Comparison of ENCODE assay signal across 18 cellular contexts in the genomic region with DNA sequence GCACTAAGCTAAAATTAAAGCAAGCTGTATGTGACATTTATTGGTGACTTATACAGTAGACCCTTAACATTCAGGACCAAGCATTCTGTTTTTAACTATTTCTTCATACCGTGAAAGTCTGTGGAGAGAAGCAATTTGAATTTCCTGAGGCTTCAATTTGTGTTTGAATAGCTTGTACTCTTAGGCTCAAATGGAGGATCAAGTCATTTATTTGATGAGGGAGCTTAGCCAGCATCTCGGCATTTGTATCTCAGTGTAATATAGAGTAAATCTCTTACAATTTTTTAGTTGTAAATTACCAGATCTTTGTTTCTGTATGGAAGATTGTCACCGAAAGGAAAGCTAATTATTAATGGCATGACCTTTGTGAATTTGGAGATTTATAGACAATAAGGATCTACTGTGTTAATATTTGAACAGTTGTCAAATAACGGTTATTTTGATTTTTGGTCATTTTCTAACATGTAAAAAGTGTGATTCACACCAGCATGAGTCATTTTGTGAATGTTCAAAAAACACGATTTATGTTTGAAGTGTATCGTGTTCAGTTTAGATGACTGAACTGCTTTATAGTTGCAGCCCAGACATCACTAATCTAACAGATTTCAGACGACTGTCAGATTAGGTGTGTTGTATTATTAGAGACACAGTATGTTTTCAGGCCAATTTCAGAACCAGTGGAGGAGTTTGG.
DNase-seq lines count a peak whose midpoint lies in the region; ATAC-seq and TF ChIP-seq lines count a peak whose summit lies in the region.
"Had no signal": no experiment of that assay in that cellular context is flagged by ENCODE, and none has a peak within 500 bp of the region (broad histone marks: within the 10 kb centered on the region; RNA-seq: fewer than 3 reads in every experiment).

No MANE protein-coding gene starts in this region.

- in situ Hi-C loops in ACHN (cut with HindIII; ENCODE audit: low pct_ligation_motif_present, low pct_unique_long_range_greater_than_20kb, low sequenced_read_pairs) (no loop called here), gastrocnemius medialis (cut with MboI; ENCODE audit: low sequenced_read_pairs in 4 of 4) (no loop called here)

- no peak overlapping the region for H3K4me3 ChIP-seq in HEK293 (ENCODE audit: low read depth, low read length)
- no peak overlapping the region for H3K4me3 ChIP-seq in gastrocnemius medialis
- H3K4me3 ChIP-seq: adrenal gland, esophagus muscularis mucosa, thoracic aorta had no signal

- ATAC-seq in GM18519 (IDR thresholded peaks at IDR 0.05; ENCODE audit: low FRiP score, unreplicated experiment) (no peak), gastrocnemius medialis (no peak), GM18505 (IDR thresholded peaks at IDR 0.05; ENCODE audit: unreplicated experiment) (no peak)
- ATAC-seq: left ventricle myocardium superior; naive thymus-derived CD4-positive, alpha-beta T cell had no signal

- CTCF ChIA-PET in HEK293 (lab: Yijun Ruan, JAX): interaction anchor here (0.6 kb wide), 2 partner anchors 326 to 773 kb away, joined by 3 read pairs; no protein-coding TSS in a partner anchor

- intact Hi-C loops in gastrocnemius medialis (cut with DNase I; ENCODE audit: low total_unique reads): no loop called here

- peaks cover 11% of the 10 kb centered on the region; the same call in 1 of the 2 replicates for H3K4me1 ChIP-seq in HEK293 (ENCODE audit: control insufficient read depth, insufficient read depth, low read length)
- no peaks in the 10 kb centered on the region for H3K4me1 ChIP-seq in gastrocnemius medialis
- H3K4me1 ChIP-seq: adrenal gland, esophagus muscularis mucosa had no signal

- TF ChIP-seq CTCF in HEK293 (tag by site-specific recombination; IDR thresholded peaks at IDR 0.05) (no peak), gastrocnemius medialis (IDR thresholded peaks at IDR 0.05 in 4 of 5, conservative IDR thresholded peaks at IDR 0.05 in 1 of 5) (no peak)

- H3K9me3 ChIP-seq in HEK293 (ENCODE audit: control insufficient read depth, insufficient read depth, low read depth, low read length): no peaks in the 10 kb centered on the region
- no peaks in the 10 kb centered on the region for H3K9me3 ChIP-seq in gastrocnemius medialis
- H3K9me3 ChIP-seq: adrenal gland, esophagus muscularis mucosa, thoracic aorta had no signal

- POLR2A ChIA-PET in HEK293 (lab: Yijun Ruan, JAX): interaction anchor here (0.6 kb wide), 1 partner anchor 722 kb away, joined by 3 read pairs; no protein-coding TSS in a partner anchor

- no peaks in the 10 kb centered on the region for H3K27me3 ChIP-seq in gastrocnemius medialis
- H3K27me3 ChIP-seq: adrenal gland, esophagus muscularis mucosa had no signal

- DNase-seq in ACHN (peak; percentile 2), RKO (ENCODE audit: low spot score) (peak; percentile 37), fibroblast of peridontal ligament (ENCODE audit: extremely low read depth) (peak; percentile 20), gastrocnemius medialis (no peak)
- DNase-seq in central memory CD4-positive, alpha-beta T cell: no peak
- DNase-seq: activated CD4-positive, alpha-beta T cell treated with anti-CD3 and anti-CD28 coated beads, Interleukin-2, amount 50 U/mL, for 48 hours; adrenal gland; cortex of kidney; hypothalamus; left ventricle myocardium superior; naive thymus-derived CD4-positive, alpha-beta T cell; stimulated activated CD4-positive, alpha-beta T cell treated with anti-CD3 and anti-CD28 coated beads, Interleukin-1b, Interleukin-23, amount 100 ng/mL, for 48 hours; T-helper 9 cell had no signal

- H3K36me3 ChIP-seq in HEK293 (ENCODE audit: control insufficient read depth in 2 of 2, insufficient read depth in 1 of 2, low read length in 2 of 2) (no peaks in the 10 kb centered on the region), gastrocnemius medialis (no peaks in the 10 kb centered on the region)
- H3K36me3 ChIP-seq: adrenal gland, esophagus muscularis mucosa, thoracic aorta had no signal

- H3K27ac ChIP-seq in HEK293 (ENCODE audit: extremely low read depth, low read depth, low read length) (no peak overlapping the region), gastrocnemius medialis (no peak overlapping the region)
- H3K27ac ChIP-seq: adrenal gland, esophagus muscularis mucosa, thoracic aorta had no signal

- TF ChIP-seq POLR2A in gastrocnemius medialis (IDR thresholded peaks at IDR 0.05) (no peak), GM18505 (IDR thresholded peaks at IDR 0.05; ENCODE audit: borderline replicate concordance, extremely low read depth, insufficient read depth, insufficient read length) (no peak)

TF ChIP-seq in HEK293, 187 proteins besides CTCF, POLR2A, EP300 and RAD21 (continues in another document):
- TF ChIP-seq ZNF518A (tag by site-specific recombination; conservative IDR thresholded peaks at IDR 0.05; ENCODE audit: low read depth) (no peak), YY2 (tag by site-specific recombination; IDR thresholded peaks at IDR 0.05) (no peak), ZNF48 (tag by site-specific recombination; IDR thresholded peaks at IDR 0.05) (no peak), ZNF621 (tag by site-specific recombination; IDR thresholded peaks at IDR 0.05) (no peak), ZNF10 (tag by site-specific recombination; IDR thresholded peaks at IDR 0.05) (no peak), ZNF18 (tag by site-specific recombination; IDR thresholded peaks at IDR 0.05) (0 out of 2 replicates have a peak, but pooled peaks have one; percentile 44), KLF9 (tag by site-specific recombination; IDR thresholded peaks at IDR 0.05; ENCODE audit: low read depth) (no peak), ZNF214 (tag by site-specific recombination; IDR thresholded peaks at IDR 0.05; ENCODE audit: borderline replicate concordance) (no peak), ZFHX2 (tag by site-specific recombination; conservative IDR thresholded peaks at IDR 0.05) (no peak), ZNF664 (tag by site-specific recombination; IDR thresholded peaks at IDR 0.05) (no peak)
- TF ChIP-seq, protein P1, sequence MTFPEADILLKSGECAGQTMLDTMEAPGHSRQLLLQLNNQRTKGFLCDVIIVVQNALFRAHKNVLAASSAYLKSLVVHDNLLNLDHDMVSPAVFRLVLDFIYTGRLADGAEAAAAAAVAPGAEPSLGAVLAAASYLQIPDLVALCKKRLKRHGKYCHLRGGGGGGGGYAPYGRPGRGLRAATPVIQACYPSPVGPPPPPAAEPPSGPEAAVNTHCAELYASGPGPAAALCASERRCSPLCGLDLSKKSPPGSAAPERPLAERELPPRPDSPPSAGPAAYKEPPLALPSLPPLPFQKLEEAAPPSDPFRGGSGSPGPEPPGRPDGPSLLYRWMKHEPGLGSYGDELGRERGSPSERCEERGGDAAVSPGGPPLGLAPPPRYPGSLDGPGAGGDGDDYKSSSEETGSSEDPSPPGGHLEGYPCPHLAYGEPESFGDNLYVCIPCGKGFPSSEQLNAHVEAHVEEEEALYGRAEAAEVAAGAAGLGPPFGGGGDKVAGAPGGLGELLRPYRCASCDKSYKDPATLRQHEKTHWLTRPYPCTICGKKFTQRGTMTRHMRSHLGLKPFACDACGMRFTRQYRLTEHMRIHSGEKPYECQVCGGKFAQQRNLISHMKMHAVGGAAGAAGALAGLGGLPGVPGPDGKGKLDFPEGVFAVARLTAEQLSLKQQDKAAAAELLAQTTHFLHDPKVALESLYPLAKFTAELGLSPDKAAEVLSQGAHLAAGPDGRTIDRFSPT (tag by site-specific recombination; IDR thresholded peaks at IDR 0.05): no peak

Comparison
In these comparisons a context has a peak if more than half of its experiments do, and no peak if none do; other contexts are left out.
1. DNase-seq: peak in ACHN (single experiment), RKO (single experiment) and fibroblast of peridontal ligament (single experiment); none in gastrocnemius medialis (0 of 2) and central memory CD4-positive, alpha-beta T cell (single experiment).